In the genomic region with DNA sequence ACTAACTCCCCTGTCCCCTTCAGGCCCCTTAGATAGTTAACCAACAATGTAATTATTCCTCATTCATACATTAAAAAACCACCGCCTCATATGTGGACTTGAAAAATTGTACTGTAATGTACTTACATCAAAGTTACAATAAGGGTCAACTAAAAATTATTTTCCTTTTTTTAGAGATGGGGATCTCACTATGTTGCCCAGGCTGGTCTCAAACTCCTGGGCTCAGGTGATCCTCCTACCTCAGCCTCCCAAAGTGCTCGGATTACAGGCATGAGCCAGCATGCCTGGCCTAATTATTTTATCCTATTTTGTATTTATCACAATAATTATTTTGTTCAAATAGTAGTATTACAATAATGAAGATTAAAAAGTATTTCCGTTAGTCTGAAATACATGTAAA, we compare ENCODE assay signal across 24 cellular contexts.
"Had no signal": no experiment of that assay in that cellular context is flagged by ENCODE, and none has a peak within 500 bp of the region (broad histone marks: within the 10 kb centered on the region; RNA-seq: fewer than 3 reads in every experiment).

No MANE protein-coding gene starts in this region.

- H3K4me3 Mint-ChIP-seq: endodermal cell, naive B cell had no signal

- H3K27me3 ChIP-seq: colonic mucosa, foreskin keratinocyte, hepatocyte, neutrophil, sigmoid colon, stomach had no signal

- H3K27ac ChIP-seq: colonic mucosa, foreskin keratinocyte, hepatocyte, left ventricle myocardium inferior, lower lobe of right lung, neutrophil, psoas muscle, sigmoid colon, skin epidermis, stomach, thoracic aorta had no signal

- H3K4me1 ChIP-seq: colonic mucosa had no signal

- H3K4me2 ChIP-seq: hepatocyte had no signal

- H3K27ac Mint-ChIP-seq: endodermal cell had no signal

- H3K4me1 Mint-ChIP-seq: endodermal cell had no signal

- H2AFZ ChIP-seq: hepatocyte had no signal

- H3K27me3 Mint-ChIP-seq: naive B cell had no signal

- H3K4me3 ChIP-seq: colonic mucosa, hepatocyte, left ventricle myocardium inferior, lower lobe of right lung, psoas muscle, sigmoid colon, skin epidermis, stomach, thoracic aorta had no signal

- H3K9me3 ChIP-seq: colonic mucosa, left ventricle myocardium inferior, lower lobe of right lung, neutrophil, psoas muscle, sigmoid colon, stomach, thoracic aorta had no signal

- ATAC-seq: foreskin keratinocyte, left cardiac atrium, lower lobe of right lung had no signal

- DNase-seq: colonic mucosa; effector CD4-positive, alpha-beta T cell; endodermal cell; erythroblast; foreskin keratinocyte; kidney; left cardiac atrium; left ventricle myocardium inferior; lower lobe of right lung; mesendoderm; naive B cell; psoas muscle; retina; sigmoid colon; stimulated activated CD4-positive, alpha-beta T cell treated with anti-CD3 and anti-CD28 coated beads, Interleukin-2, amount 100 ng/mL, for 24 hours; stimulated activated CD4-positive, alpha-beta T cell treated with anti-CD3 and anti-CD28 coated beads, Interleukin-4, amount 100 ng/mL, for 4 hours; stimulated activated naive CD4-positive, alpha-beta T cell; stomach; substantia nigra; trophoblast cell had no signal

- H3K9me3 Mint-ChIP-seq: endodermal cell, naive B cell had no signal
